In the genomic region with DNA sequence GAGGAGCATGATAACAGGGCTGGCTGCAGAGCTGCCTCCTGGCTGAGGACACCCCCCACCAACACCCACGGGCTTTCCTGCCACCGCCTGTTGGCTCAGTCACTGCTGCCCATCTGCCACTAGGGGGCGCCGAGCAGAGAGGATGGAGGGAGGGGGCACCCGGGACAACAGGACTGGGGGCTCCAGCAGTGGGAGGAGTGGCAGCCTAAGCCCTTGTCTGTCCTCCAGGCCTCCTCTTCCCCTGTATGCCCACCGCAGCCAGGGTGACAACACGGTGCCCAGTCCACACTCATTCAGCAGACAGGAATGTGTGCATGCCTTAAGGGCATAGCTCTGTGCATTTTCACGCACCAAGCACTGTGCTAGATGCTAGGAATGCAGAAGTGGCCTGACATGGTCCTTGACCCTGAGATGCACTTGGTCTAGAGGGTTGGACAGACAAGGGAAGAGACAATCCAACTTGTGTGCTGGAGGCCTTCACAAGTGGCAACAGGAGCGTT, we compare ENCODE assay signal across 8 cellular contexts.
DNase-seq lines count a peak whose midpoint lies in the region; ATAC-seq, FAIRE-seq and TF ChIP-seq lines count a peak whose summit lies in the region.

No MANE protein-coding gene starts in this region.

- ATAC-seq in RWPE2 (ENCODE audit: low read depth) (peak; percentile 42; the same call in 1 of the 3 replicates), HG03097 (IDR thresholded peaks at IDR 0.05; ENCODE audit: low FRiP score, unreplicated experiment) (no peak), GM21367 (IDR thresholded peaks at IDR 0.05; ENCODE audit: unreplicated experiment) (no peak)
- ATAC-seq in activated naive CD4-positive, alpha-beta T cell treated with anti-CD3 and anti-CD28 coated beads, Interleukin-2, amount 50 U/mL, for 72 hours, result peak; percentile 34 to 51

- peak; percentile 50 for DNase-seq in GM13976 (ENCODE audit: low spot score)
- no peak for DNase-seq in RWPE2 (ENCODE audit: low spot score)
- peak in 1 of 2 donors; percentile 44 for DNase-seq in activated naive CD4-positive, alpha-beta T cell treated with anti-CD3 and anti-CD28 coated beads, Interleukin-2, amount 50 U/mL, for 72 hours (ENCODE audit: low spot score in 2 of 2)
- DNase-seq in keratinocyte (ENCODE audit: low read depth, low spot score), result no peak
- peak; percentile 38 for DNase-seq in stimulated activated CD8-positive, alpha-beta memory T cell treated with anti-CD3 and anti-CD28 coated beads, Interleukin-4, amount 100 ng/mL, for 24 hours (ENCODE audit: low read depth)
- no peak for DNase-seq in HTR-8/SVneo (ENCODE audit: insufficient read length, low spot score)

- H2AFZ ChIP-seq in keratinocyte (ENCODE audit: control insufficient read depth, low read length), result no peak overlapping the region

- H4K20me1 ChIP-seq in keratinocyte (ENCODE audit: control insufficient read depth, extremely low read depth, insufficient read depth, low read length), result no peaks in the 10 kb centered on the region

- H3K27me3 ChIP-seq in RWPE2 (ENCODE audit: insufficient read depth, poor library complexity, severe bottlenecking), result no peaks in the 10 kb centered on the region
- H3K27me3 ChIP-seq in keratinocyte (ENCODE audit: control insufficient read depth, extremely low read depth, insufficient read depth, low read length), result peaks cover 3% of the 10 kb centered on the region

- TF ChIP-seq CTCF in GM13976 (IDR thresholded peaks at IDR 0.05; ENCODE audit: borderline replicate concordance, control extremely low read depth, extremely low read depth, insufficient read depth, missing control alignments) (peak; percentile 62), RWPE2 (IDR thresholded peaks at IDR 0.05; ENCODE audit: poor library complexity, severe bottlenecking) (peak; percentile 19), keratinocyte (optimal IDR thresholded peaks at IDR 0.05 in 1 of 3, IDR thresholded peaks at IDR 0.05 in 1 of 3, conservative IDR thresholded peaks at IDR 0.05 in 1 of 3; ENCODE audit: extremely low read depth in 1 of 3, insufficient read depth in 2 of 3, low read length in 3 of 3) (peak; percentile 44 to 63 (median 53))

- H3K9me1 ChIP-seq in keratinocyte (ENCODE audit: control insufficient read depth, extremely low read depth, insufficient read depth, low read length), result no peaks in the 10 kb centered on the region

- H3K27ac ChIP-seq in RWPE2 (ENCODE audit: poor library complexity, severe bottlenecking) (no peak overlapping the region), keratinocyte (ENCODE audit: control insufficient read depth, insufficient read depth, low read length) (no peak overlapping the region)

- H3K9me3 Mint-ChIP-seq in activated naive CD4-positive, alpha-beta T cell treated with anti-CD3 and anti-CD28 coated beads, Interleukin-2, amount 50 U/mL, for 72 hours, result no peaks in the 10 kb centered on the region

- H3K36me3 ChIP-seq in RWPE2 (ENCODE audit: low read depth) (no peaks in the 10 kb centered on the region), keratinocyte (ENCODE audit: control insufficient read depth in 2 of 2, extremely low read depth in 1 of 2, insufficient read depth in 2 of 2, low read length in 2 of 2) (no peaks in the 10 kb centered on the region)

- H3K4me2 ChIP-seq in keratinocyte (ENCODE audit: control insufficient read depth, extremely low read depth, insufficient read depth, low read depth, low read length), result no peak overlapping the region

- H3K4me1 ChIP-seq in RWPE2 (ENCODE audit: insufficient read depth, poor library complexity, severe bottlenecking) (peaks cover 9% of the 10 kb centered on the region), keratinocyte (ENCODE audit: control insufficient read depth, extremely low read depth, insufficient read depth, low read length) (no peaks in the 10 kb centered on the region)

- peaks cover 0 to 6% of the 10 kb centered on the region in 2 donors for H3K36me3 Mint-ChIP-seq in activated naive CD4-positive, alpha-beta T cell treated with anti-CD3 and anti-CD28 coated beads, Interleukin-2, amount 50 U/mL, for 72 hours

- no peaks in the 10 kb centered on the region for H3K9me3 ChIP-seq in RWPE2 (ENCODE audit: severe bottlenecking)
- no peaks in the 10 kb centered on the region for H3K9me3 ChIP-seq in keratinocyte (ENCODE audit: control insufficient read depth, low read depth, low read length)

- no peak overlapping the region for H3K4me3 ChIP-seq in RWPE2 (ENCODE audit: severe bottlenecking)
- H3K4me3 ChIP-seq in keratinocyte (ENCODE audit: control insufficient read depth in 2 of 3, extremely low read depth in 1 of 3, insufficient read depth in 2 of 3, low read depth in 1 of 3, low read length in 3 of 3), result no peak overlapping the region

- in situ Hi-C loops in GM13976 (cut with MboI; ENCODE audit: low sequenced_read_pairs, unreplicated experiment), result loop anchor here (25.0 kb wide), 1 partner anchor 694 kb away; no protein-coding TSS in a partner anchor

- H3K79me2 ChIP-seq in keratinocyte (ENCODE audit: control insufficient read depth, insufficient read depth, low read length), result no peaks in the 10 kb centered on the region

- FAIRE-seq in keratinocyte (lab: Jason Lieb, UNC) (no peak), HTR-8/SVneo (lab: Jason Lieb, UNC) (no peak)

- dilution Hi-C loops in keratinocyte (cut with MboI; ENCODE audit: extremely low pct_ligation_motif_present, low sequenced_read_pairs), result no loop called here

- no peak overlapping the region for H3K27ac Mint-ChIP-seq in activated naive CD4-positive, alpha-beta T cell treated with anti-CD3 and anti-CD28 coated beads, Interleukin-2, amount 50 U/mL, for 72 hours

- H3K9ac ChIP-seq in keratinocyte (ENCODE audit: control insufficient read depth, extremely low read depth, insufficient read depth, low read length), result no peak overlapping the region

Comparison
In these comparisons a context has a peak if more than half of its experiments do, and no peak if none do; other contexts are left out.
1. DNase-seq: peak in GM13976 (single experiment) and stimulated activated CD8-positive, alpha-beta memory T cell treated with anti-CD3 and anti-CD28 coated beads, Interleukin-4, amount 100 ng/mL, for 24 hours (single experiment); none in RWPE2 (single experiment), keratinocyte (single experiment) and HTR-8/SVneo (single experiment).
2. ATAC-seq: peak in RWPE2 (single experiment) and activated naive CD4-positive, alpha-beta T cell treated with anti-CD3 and anti-CD28 coated beads, Interleukin-2, amount 50 U/mL, for 72 hours (2 of 2); none in HG03097 (single experiment) and GM21367 (single experiment).
3. Peak in every context shown above with its lines, with median percentiles within 50 percentile points of each other: CTCF ChIP-seq.